In the genomic region with DNA sequence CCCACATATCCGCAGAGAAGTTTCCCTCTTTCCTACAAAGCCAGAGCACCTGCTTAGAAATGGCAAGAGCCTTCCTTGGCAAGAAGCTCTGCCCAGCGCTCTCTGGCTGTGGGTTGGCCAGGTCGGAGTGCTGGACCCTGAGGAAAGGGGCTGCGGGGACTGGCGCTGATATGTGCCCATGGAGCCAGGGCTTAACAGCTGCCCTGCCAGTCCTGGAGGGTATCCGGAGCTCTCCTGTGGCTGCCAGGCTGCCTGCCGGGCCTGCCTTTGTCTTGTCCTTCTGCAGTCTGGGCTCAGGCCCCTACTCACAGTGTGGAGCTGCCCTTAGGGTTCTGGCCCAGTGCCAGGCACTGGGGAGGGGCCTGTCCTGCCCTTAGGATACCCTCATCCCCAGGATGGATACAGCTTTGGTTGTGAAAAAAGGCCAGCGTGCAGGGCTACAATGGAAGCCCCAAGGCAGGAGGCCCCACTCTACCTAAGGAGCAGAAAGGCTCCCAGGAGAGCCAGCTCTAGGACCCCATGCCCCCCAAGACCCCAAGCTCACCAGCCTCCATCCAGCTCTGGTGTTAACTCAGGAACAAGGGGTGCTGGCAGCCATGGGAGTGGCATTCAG, we compare ENCODE assay signal across 14 cellular contexts. TPM values are rescaled to one million over a fixed set of nuclear protein-coding genes. Genes with fewer than 3 reads are reported as not detected.
DNase-seq lines count a peak whose midpoint lies in the region; ATAC-seq and TF ChIP-seq lines count a peak whose summit lies in the region.
"Had no signal": no experiment of that assay in that cellular context is flagged by ENCODE, and none has a peak within 500 bp of the region (broad histone marks: within the 10 kb centered on the region; RNA-seq: fewer than 3 reads in every experiment).

No MANE protein-coding gene starts in this region.

- H3K9me3 Mint-ChIP-seq in CD4-positive, alpha-beta T cell: no peaks in the 10 kb centered on the region
- H3K9me3 Mint-ChIP-seq in mesothelial cell of epicardium: peaks cover 10% of the 10 kb centered on the region
- H3K9me3 Mint-ChIP-seq: T-cell had no signal

- H3K4me1 Mint-ChIP-seq in CD4-positive, alpha-beta T cell (ENCODE audit: low read depth): peaks cover 4% of the 10 kb centered on the region
- H3K4me1 Mint-ChIP-seq in mesothelial cell of epicardium: no peaks in the 10 kb centered on the region

- no peaks in the 10 kb centered on the region for H3K27me3 ChIP-seq in CD4-positive, alpha-beta T cell (ENCODE audit: control insufficient read depth, insufficient read depth, low read length)
- H3K27me3 ChIP-seq in SJCRH30: no peaks in the 10 kb centered on the region
- H3K27me3 ChIP-seq: cardiac muscle cell, foreskin keratinocyte had no signal

- CTCF ChIA-PET in CD4-positive, alpha-beta T cell (lab: Charles Lee): no interaction called here
- CTCF ChIA-PET in HEK293 (lab: Yijun Ruan, JAX): interaction anchor here (0.6 kb wide), 2 partner anchors 47 to 478 kb away, joined by 4 read pairs; no protein-coding TSS in a partner anchor

- H3K36me3 Mint-ChIP-seq in CD4-positive, alpha-beta T cell (ENCODE audit: low read depth): peaks cover 24% of the 10 kb centered on the region
- H3K36me3 Mint-ChIP-seq in mesothelial cell of epicardium: peaks cover 33% of the 10 kb centered on the region

- peak overlapping the region; percentile 72 for H3K4me3 Mint-ChIP-seq in CD4-positive, alpha-beta T cell
- no peak overlapping the region for H3K4me3 Mint-ChIP-seq in mesothelial cell of epicardium
- H3K4me3 Mint-ChIP-seq: activated naive CD8-positive, alpha-beta T cell treated with anti-CD3 and anti-CD28 coated beads for 36 hours had no signal

- H3K36me3 ChIP-seq in HEK293 (ENCODE audit: control insufficient read depth in 2 of 2, insufficient read depth in 1 of 2, low read length in 2 of 2): peaks cover 0 to 24% of the 10 kb centered on the region in 2 experiments; a peak in 2 of 3 replicates
- peaks cover 19% of the 10 kb centered on the region for H3K36me3 ChIP-seq in SJCRH30
- H3K36me3 ChIP-seq: cardiac muscle cell had no signal

- H3K27ac ChIP-seq in CD4-positive, alpha-beta T cell (ENCODE audit: low read depth, low read length): no peak overlapping the region
- no peak overlapping the region for H3K27ac ChIP-seq in HEK293 (ENCODE audit: extremely low read depth, low read depth, low read length)
- H3K27ac ChIP-seq in SJCRH30: no peak overlapping the region
- H3K27ac ChIP-seq: cardiac muscle cell, foreskin keratinocyte had no signal

- H3K9me3 ChIP-seq in CD4-positive, alpha-beta T cell (ENCODE audit: control insufficient read depth, low read length): no peaks in the 10 kb centered on the region
- H3K9me3 ChIP-seq in HEK293 (ENCODE audit: control insufficient read depth, insufficient read depth, low read depth, low read length) (no peaks in the 10 kb centered on the region), SJCRH30 (replicated peaks) (peaks cover 6% of the 10 kb centered on the region; the same call in 1 of the 2 replicates)

- ATAC-seq in CD4-positive, alpha-beta T cell (ENCODE audit: poor library complexity): no peak
- no peak for ATAC-seq in Right ventricle myocardium superior (ENCODE audit: poor library complexity)
- ATAC-seq: foreskin keratinocyte, T-cell had no signal

- no peak for TF ChIP-seq CTCF in CD4-positive, alpha-beta T cell (IDR thresholded peaks at IDR 0.05)
- TF ChIP-seq CTCF in HEK293 (tag by site-specific recombination; IDR thresholded peaks at IDR 0.05): no peak
- TF ChIP-seq CTCF in mesothelial cell of epicardium (IDR thresholded peaks at IDR 0.05; ENCODE audit: unreplicated experiment): no peak

- no peaks in the 10 kb centered on the region for H3K27me3 Mint-ChIP-seq in CD4-positive, alpha-beta T cell
- no peaks in the 10 kb centered on the region for H3K27me3 Mint-ChIP-seq in mesothelial cell of epicardium (ENCODE audit: low read depth)
- H3K27me3 Mint-ChIP-seq: activated naive CD8-positive, alpha-beta T cell treated with anti-CD3 and anti-CD28 coated beads for 36 hours; T-cell had no signal

- no peak overlapping the region for H3K4me3 ChIP-seq in HEK293 (ENCODE audit: low read depth, low read length)
- no peak overlapping the region for H3K4me3 ChIP-seq in SJCRH30
- H3K4me3 ChIP-seq: cardiac muscle cell had no signal

- peak overlapping the region; percentile 61 for H3K27ac Mint-ChIP-seq in CD4-positive, alpha-beta T cell
- H3K27ac Mint-ChIP-seq in mesothelial cell of epicardium: peak overlapping the region; percentile 14

- POLR2A ChIA-PET in CD4-positive, alpha-beta T cell (lab: Charles Lee): no interaction called here
- POLR2A ChIA-PET in HEK293 (lab: Yijun Ruan, JAX): interaction anchor here (0.5 kb wide), 1 partner anchor 472 kb away, joined by 7 read pairs; no protein-coding TSS in a partner anchor

- H3K4me1 ChIP-seq in HEK293 (ENCODE audit: control insufficient read depth, insufficient read depth, low read length) (no peaks in the 10 kb centered on the region), SJCRH30 (no peaks in the 10 kb centered on the region)

- intact Hi-C loops in CD4-positive, alpha-beta T cell (cut with DNase I, micrococcal nuclease): loop anchor here in 1 of 2 experiments (5.0 to 10.0 kb wide), 3 partner anchors 66 to 321 kb away; partner anchors contain the start of genes STX6 and XPR1
- intact Hi-C loops in Right ventricle myocardium superior (cut with DNase I): no loop called here

- DNase-seq in CD4-positive, alpha-beta T cell: no peak
- DNase-seq in SJCRH30 (peak; percentile 22 to 47), mesothelial cell of epicardium (ENCODE audit: low spot score in 2 of 2, unreplicated experiment in 2 of 2) (no peak), putamen (ENCODE audit: low spot score) (no peak), Right ventricle myocardium superior (no peak), NCI-H2107 (lab: John Stamatoyannopoulos, UW) (no peak), kidney tubule cell (ENCODE audit: low spot score) (no peak)
- DNase-seq: activated naive CD8-positive, alpha-beta T cell treated with anti-CD3 and anti-CD28 coated beads for 36 hours; foreskin keratinocyte; NCI-H226; occipital lobe; T-cell had no signal

TF ChIP-seq in HEK293, 187 proteins besides CTCF, POLR2A, EP300 and RAD21:
- TF ChIP-seq ZIC2 (tag by site-specific recombination; IDR thresholded peaks at IDR 0.05) (peak; percentile 89), ZNF350 (tag by site-specific recombination; IDR thresholded peaks at IDR 0.05) (no peak)

RNA-seq across cellular contexts. Expression of gene KIAA1614, which starts 43.4 kb away (rescaled TPM):
- under 1 TPM; 0.14 to 0.20 TPM for total RNA-seq in CD4-positive, alpha-beta T cell
- 59.9 and 63.1 TPM in 2 replicates for total RNA-seq in SJCRH30 (2014; rRNA removed; shearing (Covaris generic))
- total RNA-seq in mesothelial cell of epicardium: 5.4 to 7.4 TPM (median 7.3 TPM) in 3 replicates
- total RNA-seq in Right ventricle myocardium superior: 7.1 TPM

Comparison
In these comparisons a context has a peak if more than half of its experiments do, and no peak if none do; other contexts are left out.
1. DNase-seq: peak in SJCRH30 (2 of 2); none in CD4-positive, alpha-beta T cell (0 of 10), mesothelial cell of epicardium (0 of 2), putamen (single experiment), Right ventricle myocardium superior (single experiment), NCI-H2107 (single experiment) and kidney tubule cell (single experiment).